In the genomic region with DNA sequence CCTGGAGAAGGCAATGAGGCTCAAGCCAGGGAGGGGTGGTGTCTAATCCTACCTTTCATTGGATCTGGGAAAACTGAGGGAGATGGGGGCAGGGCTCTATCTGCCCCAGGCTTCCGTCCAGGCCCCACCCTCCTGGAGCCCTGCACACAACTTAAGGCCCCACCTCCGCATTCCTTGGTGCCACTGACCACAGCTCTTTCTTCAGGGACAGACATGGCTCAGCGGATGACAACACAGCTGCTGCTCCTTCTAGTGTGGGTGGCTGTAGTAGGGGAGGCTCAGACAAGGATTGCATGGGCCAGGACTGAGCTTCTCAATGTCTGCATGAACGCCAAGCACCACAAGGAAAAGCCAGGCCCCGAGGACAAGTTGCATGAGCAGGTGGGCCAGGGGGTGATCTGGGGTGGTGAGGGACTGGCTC, we compare ENCODE assay signal across 1 cellular context.
TF ChIP-seq lines count a peak whose summit lies in the region.

A gene (plus strand): TSS at position 180 of the 421 bp plus-strand sequence. CDS start 34 bp downstream, at position 214.

TF ChIP-seq in HCT116, 20 proteins besides CTCF, POLR2A, EP300 and RAD21 (continued from another document):
- TF ChIP-seq, protein P1, sequence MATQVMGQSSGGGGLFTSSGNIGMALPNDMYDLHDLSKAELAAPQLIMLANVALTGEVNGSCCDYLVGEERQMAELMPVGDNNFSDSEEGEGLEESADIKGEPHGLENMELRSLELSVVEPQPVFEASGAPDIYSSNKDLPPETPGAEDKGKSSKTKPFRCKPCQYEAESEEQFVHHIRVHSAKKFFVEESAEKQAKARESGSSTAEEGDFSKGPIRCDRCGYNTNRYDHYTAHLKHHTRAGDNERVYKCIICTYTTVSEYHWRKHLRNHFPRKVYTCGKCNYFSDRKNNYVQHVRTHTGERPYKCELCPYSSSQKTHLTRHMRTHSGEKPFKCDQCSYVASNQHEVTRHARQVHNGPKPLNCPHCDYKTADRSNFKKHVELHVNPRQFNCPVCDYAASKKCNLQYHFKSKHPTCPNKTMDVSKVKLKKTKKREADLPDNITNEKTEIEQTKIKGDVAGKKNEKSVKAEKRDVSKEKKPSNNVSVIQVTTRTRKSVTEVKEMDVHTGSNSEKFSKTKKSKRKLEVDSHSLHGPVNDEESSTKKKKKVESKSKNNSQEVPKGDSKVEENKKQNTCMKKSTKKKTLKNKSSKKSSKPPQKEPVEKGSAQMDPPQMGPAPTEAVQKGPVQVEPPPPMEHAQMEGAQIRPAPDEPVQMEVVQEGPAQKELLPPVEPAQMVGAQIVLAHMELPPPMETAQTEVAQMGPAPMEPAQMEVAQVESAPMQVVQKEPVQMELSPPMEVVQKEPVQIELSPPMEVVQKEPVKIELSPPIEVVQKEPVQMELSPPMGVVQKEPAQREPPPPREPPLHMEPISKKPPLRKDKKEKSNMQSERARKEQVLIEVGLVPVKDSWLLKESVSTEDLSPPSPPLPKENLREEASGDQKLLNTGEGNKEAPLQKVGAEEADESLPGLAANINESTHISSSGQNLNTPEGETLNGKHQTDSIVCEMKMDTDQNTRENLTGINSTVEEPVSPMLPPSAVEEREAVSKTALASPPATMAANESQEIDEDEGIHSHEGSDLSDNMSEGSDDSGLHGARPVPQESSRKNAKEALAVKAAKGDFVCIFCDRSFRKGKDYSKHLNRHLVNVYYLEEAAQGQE (IDR thresholded peaks at IDR 0.05; ENCODE audit: low read depth) = no peak
- TF ChIP-seq POLR2AphosphoS5 (IDR thresholded peaks at IDR 0.05; ENCODE audit: low read depth, low read length) (no peak; the same call in 1 of the 2 replicates), CEBPB (IDR thresholded peaks at IDR 0.05; ENCODE audit: low read depth) (no peak), JUND (IDR thresholded peaks at IDR 0.05) (no peak), YY1 (IDR thresholded peaks at IDR 0.05; ENCODE audit: extremely low read depth, insufficient replicate concordance, low read depth, low read length) (no peak)
